ENCODE assay signal across 22 cellular contexts in genomic region chr3:38364721-38365400, GRCh38. TPM values are rescaled to one million over a fixed set of nuclear protein-coding genes. Genes with fewer than 3 reads are reported as not detected.
DNase-seq lines count a peak whose midpoint lies in the region; ATAC-seq, FAIRE-seq and TF ChIP-seq lines count a peak whose summit lies in the region.
"Had no signal": no experiment of that assay in that cellular context is flagged by ENCODE, and none has a peak within 500 bp of the region (broad histone marks: within the 10 kb centered on the region; RNA-seq: fewer than 3 reads in every experiment).

No MANE protein-coding gene starts in this region.

- H3K9me3 Mint-ChIP-seq in stimulated activated effector memory CD8-positive, alpha-beta T cell treated with anti-CD3 and anti-CD28 coated beads, Interleukin-12 subunit alpha, Interleukin-12 subunit beta, amount 100 ng/mL, for 72 hours, result no peaks in the 10 kb centered on the region

- no peaks in the 10 kb centered on the region for H3K79me2 ChIP-seq in K562 (ENCODE audit: control insufficient read depth, insufficient read depth, low read length)

- DNase-seq in K562 (ENCODE audit: extremely low read depth in 1 of 4, low spot score in 3 of 4), result no peak
- DNase-seq in mesenteric fat pad (ENCODE audit: low spot score), result peak; percentile 22
- DNase-seq in stimulated activated effector memory CD8-positive, alpha-beta T cell treated with anti-CD3 and anti-CD28 coated beads, Interleukin-12 subunit alpha, Interleukin-12 subunit beta, amount 100 ng/mL, for 72 hours (ENCODE audit: low spot score in 2 of 2), result no peak
- DNase-seq in thyroid gland, result no peak
- DNase-seq in epidermal melanocyte (ENCODE audit: insufficient read length, low spot score), result no peak
- DNase-seq in activated effector memory CD4-positive, alpha-beta T cell treated with anti-CD3 and anti-CD28 coated beads, Interleukin-2, amount 50 U/mL, for 16 hours, result no peak
- DNase-seq: ACHN; BE2C; C1 segment of cervical spinal cord; CD4-positive, CD25-positive, alpha-beta regulatory T cell; CD8-positive, alpha-beta memory T cell; COR-L47; DMS 273 treated with DMSO at 0.1 percent for 48 hours; DMS53; DND-41; EL; H9 had no signal

- H3K4me3 Mint-ChIP-seq in stimulated activated effector memory CD8-positive, alpha-beta T cell treated with anti-CD3 and anti-CD28 coated beads, Interleukin-12 subunit alpha, Interleukin-12 subunit beta, amount 100 ng/mL, for 72 hours, result no peak overlapping the region
- H3K4me3 Mint-ChIP-seq: CD4-positive, CD25-positive, alpha-beta regulatory T cell; CD8-positive, alpha-beta memory T cell; H9 had no signal

- CTCF ChIA-PET in K562 (lab: Yijun Ruan, JAX; ENCODE audit: low intra/inter-chr PET ratio), result no interaction called here

- BruUV-seq in K562 (replicated peaks; lab: Mats Ljungman, UMichigan), result no TSS peak

- no peak overlapping the region for H3K27ac Mint-ChIP-seq in stimulated activated effector memory CD8-positive, alpha-beta T cell treated with anti-CD3 and anti-CD28 coated beads, Interleukin-12 subunit alpha, Interleukin-12 subunit beta, amount 100 ng/mL, for 72 hours

- intact Hi-C loops in K562 (cut with micrococcal nuclease) (no loop called here), thyroid gland (cut with DNase I) (no loop called here)

- H3K27me3 ChIP-seq in K562 (ENCODE audit: control insufficient read depth in 2 of 2, insufficient read depth in 2 of 2, low read length in 2 of 2), result no peaks in the 10 kb centered on the region
- H3K27me3 ChIP-seq in thyroid gland, result no peaks in the 10 kb centered on the region
- H3K27me3 ChIP-seq: BE2C had no signal

- TF ChIP-seq POLR2A in K562 (conservative IDR thresholded peaks at IDR 0.05) (no peak), thyroid gland (IDR thresholded peaks at IDR 0.05) (no peak)

- H3K9me3 ChIP-seq in KOPT-K1 (ENCODE audit: insufficient read depth, low read length, poor library complexity, severe bottlenecking), result peaks cover 6% of the 10 kb centered on the region
- H3K9me3 ChIP-seq in K562 (replicated peaks; ENCODE audit: control insufficient read depth, insufficient read depth, low read depth, low read length), result no peaks in the 10 kb centered on the region
- no peaks in the 10 kb centered on the region for H3K9me3 ChIP-seq in thyroid gland
- H3K9me3 ChIP-seq: BE2C had no signal

- no peak overlapping the region for H3K9ac ChIP-seq in K562 (ENCODE audit: insufficient read depth in 1 of 2, low read depth in 2 of 2, low read length in 2 of 2)

- H3K36me3 ChIP-seq in KOPT-K1 (ENCODE audit: insufficient read depth, low read length), result peaks cover 100% of the 10 kb centered on the region
- peaks cover 97% of the 10 kb centered on the region; the same call in 2 of the 3 replicates for H3K36me3 ChIP-seq in K562 (ENCODE audit: control insufficient read depth, insufficient read depth, low read length)
- no peaks in the 10 kb centered on the region for H3K36me3 ChIP-seq in thyroid gland
- H3K36me3 ChIP-seq: BE2C had no signal

- TF ChIP-seq CTCF in K562 (IDR thresholded peaks at IDR 0.05 in 2 of 3, conservative IDR thresholded peaks at IDR 0.05 in 1 of 3; ENCODE audit: insufficient read depth in 2 of 3, low read depth in 1 of 3, low read length in 3 of 3) (no peak), thyroid gland (IDR thresholded peaks at IDR 0.05) (no peak)

- H2AFZ ChIP-seq in K562 (ENCODE audit: low read depth, low read length), result no peak overlapping the region

- H3K9me1 ChIP-seq in K562 (ENCODE audit: control insufficient read depth, insufficient read depth, low read length), result no peaks in the 10 kb centered on the region

- H3K4me3 ChIP-seq in K562 (no peak overlapping the region), thyroid gland (replicated peaks in 1 of 3) (no peak overlapping the region)
- H3K4me3 ChIP-seq: GM12878 had no signal

- H3K4me1 ChIP-seq in K562 (replicated peaks in 1 of 2; ENCODE audit: control insufficient read depth in 2 of 2, insufficient read depth in 2 of 2, low read length in 2 of 2) (peaks cover 0 to 5% of the 10 kb centered on the region in 2 experiments; a peak in 1 of 5 replicates), thyroid gland (no peaks in the 10 kb centered on the region)
- H3K4me1 ChIP-seq: BE2C had no signal

- peaks cover 14% of the 10 kb centered on the region for H3K36me3 Mint-ChIP-seq in stimulated activated effector memory CD8-positive, alpha-beta T cell treated with anti-CD3 and anti-CD28 coated beads, Interleukin-12 subunit alpha, Interleukin-12 subunit beta, amount 100 ng/mL, for 72 hours
- H3K36me3 Mint-ChIP-seq: CD4-positive, CD25-positive, alpha-beta regulatory T cell had no signal

- no peak for FAIRE-seq in K562 (lab: Jason Lieb, UNC)
- FAIRE-seq: A204.1, GM12878, H1, HTR-8/SVneo had no signal

- 89% methylated on average over 6 of the region's 6 CpGs for WGBS in K562 (ENCODE audit: insufficient coverage, low coverage, missing lambda C conversion rate)
- WGBS in thyroid gland, 2 donors, result 94 to 95% methylated on average over 4 to 6 of the region's 6 CpGs

- no peaks in the 10 kb centered on the region; the same call in 1 of the 2 replicates for H4K20me1 ChIP-seq in K562 (replicated peaks; ENCODE audit: control insufficient read depth, insufficient read depth, low read length)

- no peak for TF ChIP-seq EP300 in K562 (IDR thresholded peaks at IDR 0.05; ENCODE audit: low read length)

- no peak for TF ChIP-seq RAD21 in K562 (CRISPR knock-in tag; conservative IDR thresholded peaks at IDR 0.05 in 1 of 2, IDR thresholded peaks at IDR 0.05 in 1 of 2)

- ATAC-seq in K562, result no peak
- peak; percentile 11 for ATAC-seq in stimulated activated effector memory CD8-positive, alpha-beta T cell treated with anti-CD3 and anti-CD28 coated beads, Interleukin-12 subunit alpha, Interleukin-12 subunit beta, amount 100 ng/mL, for 72 hours
- ATAC-seq: GM12878 had no signal

- POLR2A ChIA-PET in K562 (lab: Yijun Ruan, JAX), result interaction anchor here (0.6 to 1.0 kb wide), 4 partner anchors 11 to 200 kb away, joined by 3 to 4 read pairs (median 3); partner anchors contain the start of genes OXSR1 and XYLB

- H3K4me2 ChIP-seq in K562 (ENCODE audit: insufficient read depth, low read length), result no peak overlapping the region

- peak overlapping the region; percentile 21 for H3K27ac ChIP-seq in KOPT-K1 (ENCODE audit: low read depth, low read length, poor library complexity, severe bottlenecking)
- H3K27ac ChIP-seq in K562 (ENCODE audit: extremely low read depth, low read depth, low read length), result no peak overlapping the region
- H3K27ac ChIP-seq in thyroid gland, result no peak overlapping the region

- H3K4me1 Mint-ChIP-seq in stimulated activated effector memory CD8-positive, alpha-beta T cell treated with anti-CD3 and anti-CD28 coated beads, Interleukin-12 subunit alpha, Interleukin-12 subunit beta, amount 100 ng/mL, for 72 hours, result peaks cover 12% of the 10 kb centered on the region
- H3K4me1 Mint-ChIP-seq: H9 had no signal

- in situ Hi-C loops in K562 (cut with MboI), result no loop called here

TF ChIP-seq in K562, 482 proteins besides CTCF, POLR2A, EP300 and RAD21 (continues in another document):
- TF ChIP-seq SOX6 (IDR thresholded peaks at IDR 0.05), result no peak
- TF ChIP-seq ATF6 (CRISPR knock-in tag; IDR thresholded peaks at IDR 0.05), result no peak
- no peak for TF ChIP-seq MAFK (IDR thresholded peaks at IDR 0.05; ENCODE audit: low read length)
- 0 out of 2 replicates have a peak, but pooled peaks have one; percentile 57 for TF ChIP-seq ZNF24 (IDR thresholded peaks at IDR 0.05)

RNA-seq across cellular contexts. Expression of gene XYLB, which starts 18.3 kb away (rescaled TPM):
- total RNA-seq in K562 (2011; cell fraction: chromatin; rRNA removed; ENCODE audit: low replicate concordance), result 148 and 195 TPM in 2 replicates
- total RNA-seq in K562 (2011; cell fraction: nucleolus; rRNA removed), result 85.0 and 125 TPM in 2 replicates
- 115 and 137 TPM in 2 replicates for total RNA-seq in K562 (2011; cell fraction: nucleoplasm; rRNA removed)
- total RNA-seq in K562 (2014; rRNA removed), result 10.6 and 17.3 TPM in 2 replicates
- 10.6 and 13.2 TPM in 2 replicates for total RNA-seq in K562 (2014; rRNA removed; fragmentation: Illumina TruSeq; extraction: Trizol)
- total RNA-seq in K562 (2015; rRNA removed; fragmentation: Illumina TruSeq; extraction: Trizol), result 12.5 and 14.6 TPM in 2 replicates
- 19.5 and 20.2 TPM in 2 replicates for total RNA-seq in K562 (2021)
- 12.7 and 15.1 TPM in 2 replicates for polyA plus RNA-seq in K562 (2011; rRNA removed)
- polyA plus RNA-seq in K562 (2011; cell fraction: cytosol; rRNA removed), result 9.9 and 11.6 TPM in 2 replicates
- polyA plus RNA-seq in K562 (2011; cell fraction: nucleus; rRNA removed), result 40.1 and 59.5 TPM in 2 replicates
- 11.7 and 15.5 TPM in 2 replicates for polyA plus RNA-seq in K562 (2012)
- 15.5 and 17.0 TPM in 2 replicates for polyA plus RNA-seq in K562 (2014; fragmentation: Illumina TruSeq; extraction: Trizol)
- 1 to 10 TPM; 4.0 to 6.1 TPM for polyA plus RNA-seq in K562 (2014; fragmentation: Nextera tagmentation; extraction: Ambion mirVana)
- 12.5 and 12.8 TPM in 2 replicates for polyA plus RNA-seq in K562 (2014; rRNA removed)
- polyA minus RNA-seq in K562 (2011; rRNA and poly(A)+ RNA removed), result 26.1 and 33.6 TPM in 2 replicates
- polyA minus RNA-seq in K562 (2011; cell fraction: cytosol; rRNA and poly(A)+ RNA removed), result 9.7 and 11.9 TPM in 2 replicates
- polyA minus RNA-seq in K562 (2011; cell fraction: nucleus; rRNA and poly(A)+ RNA removed), result 43.8 and 54.1 TPM in 2 replicates
- 5.2 TPM for total RNA-seq in mesenteric fat pad
- total RNA-seq in thyroid gland, result 1 to 10 TPM in 3 of 4 donors, under 1 TPM in 1; 0.78 to 1.7 (median 1.1) TPM
